ENCODE assay signal across 8 cellular contexts in the genomic region with DNA sequence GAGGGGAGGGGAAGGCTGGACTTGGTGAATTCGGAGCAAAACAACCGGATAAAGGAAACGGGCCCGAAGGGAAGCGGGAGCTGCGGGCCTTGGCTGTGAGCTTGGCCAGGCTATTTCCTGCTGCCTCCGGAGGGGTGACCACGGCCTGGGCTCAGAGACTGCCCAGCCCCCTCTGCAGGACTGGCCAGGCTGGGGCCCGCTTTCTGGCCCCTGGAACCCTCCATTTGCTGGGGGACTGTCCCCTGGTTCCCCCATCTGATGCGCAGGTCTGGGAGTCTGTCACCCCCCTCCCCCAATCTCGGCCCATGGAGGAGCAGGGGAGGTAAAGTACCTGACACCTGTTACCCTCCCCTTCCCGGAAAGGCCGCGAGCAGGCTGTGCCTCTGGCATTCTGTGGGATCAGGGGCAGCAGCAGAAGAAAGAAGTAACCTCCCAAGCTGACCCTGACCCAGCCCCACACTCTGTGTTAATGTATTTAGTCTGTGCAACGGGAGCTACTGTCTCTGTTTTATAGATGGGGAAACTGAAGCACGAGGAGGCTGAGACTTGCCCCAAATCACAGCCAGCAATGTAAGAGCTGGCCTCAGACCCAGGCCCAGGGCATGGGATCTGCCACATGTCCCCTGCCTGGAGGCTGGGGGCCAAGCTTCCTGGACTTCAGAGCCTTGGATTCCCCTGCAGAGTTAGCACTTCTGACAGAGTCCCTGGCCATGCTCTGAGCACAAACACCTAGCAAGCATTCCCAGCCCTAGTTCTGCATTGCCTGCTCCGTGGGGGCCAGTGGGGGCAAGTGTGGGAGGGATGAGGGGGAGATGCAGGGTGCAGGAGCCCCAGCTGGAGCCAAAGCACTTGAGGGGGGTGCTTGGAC. TPM values are rescaled to one million over a fixed set of nuclear protein-coding genes. Genes with fewer than 3 reads are reported as not detected.
DNase-seq lines count a peak whose midpoint lies in the region; ATAC-seq, FAIRE-seq and TF ChIP-seq lines count a peak whose summit lies in the region.

No MANE protein-coding gene starts in this region.

- no peak; the same call in 1 of the 2 replicates for TF ChIP-seq POLR2A in GM12878 (IDR thresholded peaks at IDR 0.05; ENCODE audit: low read depth, low read length)

- TF ChIP-seq EP300 in GM12878 (IDR thresholded peaks at IDR 0.05; ENCODE audit: borderline replicate concordance in 1 of 2, control insufficient read depth in 1 of 2, low read depth in 2 of 2, low read length in 2 of 2): no peak

- no peak for ATAC-seq in activated T-cell treated with anti-CD3 and anti-CD28 coated beads, Interleukin-2, amount 50 U/mL, for 72 hours (replicated peaks in 1 of 2)
- ATAC-seq in GM12878 (no peak), GM18519 (IDR thresholded peaks at IDR 0.05; ENCODE audit: low FRiP score, unreplicated experiment) (no peak)

- H2AFZ ChIP-seq in GM12878 (ENCODE audit: control insufficient read depth, low read depth, low read length): peak overlapping the region; percentile 64; the same call in 1 of the 2 replicates

- WGBS in GM12878 (ENCODE audit: insufficient coverage, insufficient replicate concordance, low lambda C conversion rate, missing lambda C conversion rate): 10% methylated on average over 16 of the region's 17 CpGs
- WGBS in liver: 21% methylated on average over 17 of the region's 17 CpGs
- 11% methylated on average over 17 of the region's 17 CpGs for WGBS in urinary bladder

- FAIRE-seq in GM12878 (lab: Jason Lieb, UNC): no peak

- BruUV-seq in GM12878 (replicated peaks; lab: Mats Ljungman, UMichigan): TSS peak; percentile 40

- peak overlapping the region; percentile 35; the same call in 1 of the 2 replicates for H3K27ac ChIP-seq in GM12878 (ENCODE audit: control insufficient read depth, insufficient read depth)
- no peak overlapping the region for H3K27ac ChIP-seq in liver (ENCODE audit: low read depth in 1 of 2, low read length in 2 of 2)
- H3K27ac ChIP-seq in urinary bladder (ENCODE audit: low read depth): no peak overlapping the region

- H4K20me1 ChIP-seq in GM12878 (ENCODE audit: control insufficient read depth, insufficient read depth): no peaks in the 10 kb centered on the region

- no peak overlapping the region for H3K27ac Mint-ChIP-seq in activated T-cell treated with anti-CD3 and anti-CD28 coated beads, Interleukin-2, amount 50 U/mL, for 72 hours

- H3K4me3 Mint-ChIP-seq in activated T-cell treated with anti-CD3 and anti-CD28 coated beads, Interleukin-2, amount 50 U/mL, for 72 hours: peak overlapping the region; percentile 80 to 88

- H3K4me3 ChIP-seq in GM12878 (peak overlapping the region; percentile 58), liver (ENCODE audit: low read depth in 1 of 3, low read length in 3 of 3) (peak overlapping the region in 1 of 3 donors; percentile 61), urinary bladder (ENCODE audit: low read depth, low read length) (peak overlapping the region; percentile 20)

- H3K9ac ChIP-seq in GM12878 (ENCODE audit: control insufficient read depth, insufficient read depth, low read length) (peak overlapping the region; percentile 64), liver (ENCODE audit: low read depth in 1 of 2, low read length in 2 of 2) (no peak overlapping the region)

- no peak; a peak in 1 of 6 replicates for TF ChIP-seq CTCF in GM12878 (IDR thresholded peaks at IDR 0.05 in 2 of 3, conservative IDR thresholded peaks at IDR 0.05 in 1 of 3; ENCODE audit: control insufficient read depth in 2 of 3, extremely low read depth in 1 of 3, insufficient read depth in 1 of 3, low read depth in 3 of 3, low read length in 3 of 3)
- no peak for TF ChIP-seq CTCF in liver (IDR thresholded peaks at IDR 0.05; ENCODE audit: low read depth, low read length, missing input control)

- no peaks in the 10 kb centered on the region for H3K27me3 Mint-ChIP-seq in activated T-cell treated with anti-CD3 and anti-CD28 coated beads, Interleukin-2, amount 50 U/mL, for 72 hours (ENCODE audit: low read depth)

- RAD21 ChIA-PET in GM12878 (lab: Charles Lee; ENCODE audit: unreplicated experiment): interaction anchor here (0.8 to 7.1 kb wide), 12 partner anchors 15 to 502 kb away, joined by 3 to 92 read pairs (median 8); a partner anchor contains a TSS

- SMC1A ChIA-PET in GM12878 (lab: Charles Lee; ENCODE audit: uncharacterized antibody, unreplicated experiment): interaction anchor here (0.6 to 6.1 kb wide), 10 partner anchors 15 to 81 kb away, joined by 3 to 52 read pairs (median 5); a partner anchor contains a TSS

- in situ Hi-C loops in GM12878 (cut with MboI): no loop called here

- no peak for DNase-seq in activated T-cell treated with anti-CD3 and anti-CD28 coated beads, Interleukin-2, amount 50 U/mL, for 72 hours
- DNase-seq in activated T-cell treated with anti-CD3 and anti-CD28 coated beads, Interleukin-2, amount 50 U/mL, for 48 hours: no peak
- no peak for DNase-seq in GM12878 (ENCODE audit: low read depth, low spot score)
- DNase-seq in DMS153 (lab: John Stamatoyannopoulos, UW): no peak
- DNase-seq in kidney tubule cell (ENCODE audit: low spot score): no peak

- H3K9me3 Mint-ChIP-seq in activated T-cell treated with anti-CD3 and anti-CD28 coated beads, Interleukin-2, amount 50 U/mL, for 72 hours: no peaks in the 10 kb centered on the region

- TF ChIP-seq RAD21 in GM12878 (IDR thresholded peaks at IDR 0.05; ENCODE audit: insufficient read depth, low read depth, low read length): no peak
- TF ChIP-seq RAD21 in liver (IDR thresholded peaks at IDR 0.05): no peak

- CTCF ChIA-PET in GM12878 (lab: Yijun Ruan, JAX): interaction anchor here (0.6 to 9.1 kb wide), 23 partner anchors 12 to 502 kb away, joined by 3 to 108 read pairs (median 4); a partner anchor contains a TSS

- H3K9me3 ChIP-seq in GM12878 (replicated peaks; ENCODE audit: control insufficient read depth, insufficient read depth, low read length) (no peaks in the 10 kb centered on the region), liver (ENCODE audit: control insufficient read depth in 4 of 4, low read length in 3 of 4) (no peaks in the 10 kb centered on the region)

- H3K27me3 ChIP-seq in GM12878 (replicated peaks in 1 of 2; ENCODE audit: control insufficient read depth in 2 of 2, insufficient read depth in 2 of 2, low read length in 1 of 2) (no peaks in the 10 kb centered on the region), liver (ENCODE audit: control insufficient read depth in 4 of 4, insufficient read depth in 4 of 4, low read length in 3 of 4) (peaks cover 0 to 3% (median 2%) of the 10 kb centered on the region in 4 donors)

- H3K36me3 Mint-ChIP-seq in activated T-cell treated with anti-CD3 and anti-CD28 coated beads, Interleukin-2, amount 50 U/mL, for 72 hours (ENCODE audit: insufficient read depth in 2 of 2): no peaks in the 10 kb centered on the region

- H3K36me3 ChIP-seq in GM12878 (ENCODE audit: control insufficient read depth in 2 of 2, insufficient read depth in 2 of 2, low read length in 1 of 2) (no peaks in the 10 kb centered on the region; a peak in 2 of 4 replicates), liver (ENCODE audit: control insufficient read depth in 4 of 4, insufficient read depth in 3 of 4, low read depth in 1 of 4, low read length in 3 of 4) (peaks cover 0 to 7% (median 1%) of the 10 kb centered on the region in 4 donors), urinary bladder (ENCODE audit: insufficient read depth) (no peaks in the 10 kb centered on the region)

- POLR2A ChIA-PET in GM12878 (lab: Charles Lee): interaction anchor here (0.5 to 7.2 kb wide), 13 partner anchors 14 to 502 kb away, joined by 3 to 63 read pairs (median 4); a partner anchor contains a TSS

- peaks cover 43% of the 10 kb centered on the region for H3K4me1 ChIP-seq in GM12878 (ENCODE audit: control insufficient read depth, insufficient read depth, low read length)
- H3K4me1 ChIP-seq in liver (ENCODE audit: control insufficient read depth in 4 of 4, insufficient read depth in 4 of 4, low read length in 3 of 4): peaks cover 7 to 26% (median 11%) of the 10 kb centered on the region in 4 donors
- no peaks in the 10 kb centered on the region for H3K4me1 ChIP-seq in urinary bladder (ENCODE audit: insufficient read depth)

- peaks cover 52% of the 10 kb centered on the region for H3K4me1 Mint-ChIP-seq in activated T-cell treated with anti-CD3 and anti-CD28 coated beads, Interleukin-2, amount 50 U/mL, for 72 hours (ENCODE audit: low read depth)

- H3K4me2 ChIP-seq in GM12878 (ENCODE audit: control insufficient read depth, insufficient read depth): peak overlapping the region; percentile 70

- intact Hi-C loops in GM12878 (cut with micrococcal nuclease; ENCODE audit: unreplicated experiment): loop anchor here (1.0 to 2.0 kb wide), 2 partner anchors 17 to 81 kb away; no protein-coding TSS in a partner anchor

- H3K79me2 ChIP-seq in GM12878 (ENCODE audit: control insufficient read depth, insufficient read depth, low read length): peaks cover 4% of the 10 kb centered on the region

RNA-seq across cellular contexts. Expression of a gene that starts 3.5 kb away (rescaled TPM):
- total RNA-seq in activated T-cell treated with anti-CD3 and anti-CD28 coated beads, Interleukin-2, amount 50 U/mL, for 72 hours: 10 to 100 TPM; 28.6 to 35.6 TPM
- total RNA-seq in GM12878 (2013; cell fraction: nucleolus; rRNA removed): 125 and 143 TPM in 2 replicates
- total RNA-seq in GM12878 (2014; rRNA removed): 32.4 and 39.5 TPM in 2 replicates
- 3.6 and 4.4 TPM in 2 replicates for total RNA-seq in GM12878 (2014; rRNA removed; fragmentation: Illumina TruSeq; extraction: Trizol)
- total RNA-seq in GM12878 (2021): 49.1 and 56.0 TPM in 2 replicates
- polyA plus RNA-seq in GM12878 (2011; ENCODE audit: low read depth): 4.1 TPM
- polyA plus RNA-seq in GM12878 (2011; rRNA removed): 2.9 and 6.9 TPM in 2 replicates
- 13.5 and 27.8 TPM in 2 replicates for polyA plus RNA-seq in GM12878 (2011; cell fraction: cytosol; rRNA removed)
- polyA plus RNA-seq in GM12878 (2011; cell fraction: nucleus; rRNA removed): 95.3 and 97.7 TPM in 2 replicates
- polyA plus RNA-seq in GM12878 (2012): 23.6 and 27.4 TPM in 2 replicates
- 0.48 and 1.6 TPM in 2 replicates for polyA plus RNA-seq in GM12878 (2014; fragmentation: Illumina TruSeq; extraction: Trizol)
- polyA plus RNA-seq in GM12878 (2014; fragmentation: Nextera tagmentation; extraction: Ambion mirVana): under 1 TPM; 0.24 to 0.38 TPM
- polyA plus RNA-seq in GM12878 (2014; rRNA removed): 37.1 and 42.9 TPM in 2 replicates
- polyA plus RNA-seq in GM12878 (2016; fragmentation: Nextera tagmentation; extraction: Ambion mirVana): 10 to 100 TPM; 17.9 to 20.4 TPM
- 2.6 and 8.0 TPM in 2 replicates for polyA minus RNA-seq in GM12878 (2011; rRNA and poly(A)+ RNA removed)
- 5.6 and 6.0 TPM in 2 replicates for polyA minus RNA-seq in GM12878 (2011; cell fraction: cytosol; rRNA and poly(A)+ RNA removed)
- polyA minus RNA-seq in GM12878 (2011; cell fraction: nucleus; rRNA and poly(A)+ RNA removed): 20.7 and 27.4 TPM in 2 replicates
- total RNA-seq in liver: under 1 TPM; 0.14 to 0.59 TPM
- polyA plus RNA-seq in liver: under 1 TPM; 0.07 to 0.10 TPM
- 0.95 TPM for total RNA-seq in urinary bladder
- 0.71 TPM for polyA plus RNA-seq in urinary bladder

RNA-seq across cellular contexts. Expression of a gene that starts 9.9 kb away (rescaled TPM):
- under 1 TPM; 0.46 to 0.72 TPM for total RNA-seq in activated T-cell treated with anti-CD3 and anti-CD28 coated beads, Interleukin-2, amount 50 U/mL, for 72 hours
- 25.0 and 25.2 TPM in 2 replicates for total RNA-seq in GM12878 (2013; cell fraction: nucleolus; rRNA removed)
- total RNA-seq in GM12878 (2014; rRNA removed) (0.16 and 0.28 TPM in 2 replicates), GM12878 (2014; rRNA removed; fragmentation: Illumina TruSeq; extraction: Trizol) (0.09 TPM in 2 replicates), GM12878 (2021) (5.6 TPM in 2 replicates), liver (1 to 10 TPM; 2.1 to 3.1 TPM), urinary bladder (4.5 TPM)
- 0.13 TPM for polyA plus RNA-seq in GM12878 (2011; ENCODE audit: low read depth)
- polyA plus RNA-seq in GM12878 (2011; rRNA removed) (0.24 and 0.53 TPM in 2 replicates), GM12878 (2014; fragmentation: Illumina TruSeq; extraction: Trizol) (not detected in 2 replicates), GM12878 (2014; fragmentation: Nextera tagmentation; extraction: Ambion mirVana) (under 1 TPM; 0.05 TPM), GM12878 (2014; rRNA removed) (2.1 and 2.2 TPM in 2 replicates), GM12878 (2016; fragmentation: Nextera tagmentation; extraction: Ambion mirVana) (not detected), liver (1 to 10 TPM; 1.1 to 5.8 TPM), urinary bladder (66.0 TPM)
- polyA plus RNA-seq in GM12878 (2011; cell fraction: cytosol; rRNA removed): 1.7 and 2.7 TPM in 2 replicates
- 6.0 and 7.2 TPM in 2 replicates for polyA plus RNA-seq in GM12878 (2011; cell fraction: nucleus; rRNA removed)
- polyA plus RNA-seq in GM12878 (2012): 1.3 and 2.5 TPM in 2 replicates
- 0.37 and 0.46 TPM in 2 replicates for polyA minus RNA-seq in GM12878 (2011; rRNA and poly(A)+ RNA removed)
- 5.1 and 8.3 TPM in 2 replicates for polyA minus RNA-seq in GM12878 (2011; cell fraction: cytosol; rRNA and poly(A)+ RNA removed)
- 1.6 and 3.3 TPM in 2 replicates for polyA minus RNA-seq in GM12878 (2011; cell fraction: nucleus; rRNA and poly(A)+ RNA removed)

RNA-seq across cellular contexts. Expression of a gene that starts 23.5 kb away (rescaled TPM):
- 10 to 100 TPM; 55.5 to 61.6 TPM for total RNA-seq in activated T-cell treated with anti-CD3 and anti-CD28 coated beads, Interleukin-2, amount 50 U/mL, for 72 hours
- 10.1 and 12.7 TPM in 2 replicates for total RNA-seq in GM12878 (2013; cell fraction: nucleolus; rRNA removed)
- total RNA-seq in GM12878 (2014; rRNA removed): 13.4 and 17.2 TPM in 2 replicates
- total RNA-seq in GM12878 (2014; rRNA removed; fragmentation: Illumina TruSeq; extraction: Trizol): 8.8 and 9.3 TPM in 2 replicates
- 38.0 and 42.5 TPM in 2 replicates for total RNA-seq in GM12878 (2021)
- polyA plus RNA-seq in GM12878 (2011; ENCODE audit: low read depth): 23.0 TPM
- 11.4 and 13.2 TPM in 2 replicates for polyA plus RNA-seq in GM12878 (2011; rRNA removed)
- polyA plus RNA-seq in GM12878 (2011; cell fraction: cytosol; rRNA removed): 25.9 and 26.5 TPM in 2 replicates
- polyA plus RNA-seq in GM12878 (2011; cell fraction: nucleus; rRNA removed): 84.3 and 88.7 TPM in 2 replicates
- polyA plus RNA-seq in GM12878 (2012): 27.4 and 30.3 TPM in 2 replicates
- 2.8 and 10.8 TPM in 2 replicates for polyA plus RNA-seq in GM12878 (2014; fragmentation: Illumina TruSeq; extraction: Trizol)
- 10 to 100 TPM in 1 of 2 experiments, 1 to 10 TPM in 1; 3.4 to 12.3 TPM for polyA plus RNA-seq in GM12878 (2014; fragmentation: Nextera tagmentation; extraction: Ambion mirVana)
- 17.8 and 26.0 TPM in 2 replicates for polyA plus RNA-seq in GM12878 (2014; rRNA removed)
- polyA plus RNA-seq in GM12878 (2016; fragmentation: Nextera tagmentation; extraction: Ambion mirVana): 10 to 100 TPM; 21.2 to 22.0 TPM
- 7.1 and 14.5 TPM in 2 replicates for polyA minus RNA-seq in GM12878 (2011; rRNA and poly(A)+ RNA removed)
- 6.0 and 6.2 TPM in 2 replicates for polyA minus RNA-seq in GM12878 (2011; cell fraction: cytosol; rRNA and poly(A)+ RNA removed)
- polyA minus RNA-seq in GM12878 (2011; cell fraction: nucleus; rRNA and poly(A)+ RNA removed): 15.2 and 18.4 TPM in 2 replicates
- 1 to 10 TPM; 4.6 to 6.4 TPM for total RNA-seq in liver
- 10 to 100 TPM; 17.2 to 22.6 TPM for polyA plus RNA-seq in liver
- total RNA-seq in urinary bladder: 18.2 TPM
- 69.0 TPM for polyA plus RNA-seq in urinary bladder

RNA-seq across cellular contexts. Expression of a gene that starts 39.8 kb away (rescaled TPM):
- 10 to 100 TPM; 38.1 to 40.0 TPM for total RNA-seq in activated T-cell treated with anti-CD3 and anti-CD28 coated beads, Interleukin-2, amount 50 U/mL, for 72 hours
- 36.2 and 39.2 TPM in 2 replicates for total RNA-seq in GM12878 (2013; cell fraction: nucleolus; rRNA removed)
- 56.0 and 62.4 TPM in 2 replicates for total RNA-seq in GM12878 (2014; rRNA removed)
- 15.2 and 15.3 TPM in 2 replicates for total RNA-seq in GM12878 (2014; rRNA removed; fragmentation: Illumina TruSeq; extraction: Trizol)
- total RNA-seq in GM12878 (2021): 47.1 and 51.0 TPM in 2 replicates
- 7.5 TPM for polyA plus RNA-seq in GM12878 (2011; ENCODE audit: low read depth)
- 22.6 and 34.7 TPM in 2 replicates for polyA plus RNA-seq in GM12878 (2011; rRNA removed)
- polyA plus RNA-seq in GM12878 (2011; cell fraction: cytosol; rRNA removed): 51.6 and 94.5 TPM in 2 replicates
- 56.1 and 57.8 TPM in 2 replicates for polyA plus RNA-seq in GM12878 (2011; cell fraction: nucleus; rRNA removed)
- polyA plus RNA-seq in GM12878 (2012): 39.7 and 39.8 TPM in 2 replicates
- polyA plus RNA-seq in GM12878 (2014; fragmentation: Illumina TruSeq; extraction: Trizol): 4.7 and 9.6 TPM in 2 replicates
- 1 to 10 TPM in 1 of 2 experiments, under 1 TPM in 1; 0.82 to 3.3 TPM for polyA plus RNA-seq in GM12878 (2014; fragmentation: Nextera tagmentation; extraction: Ambion mirVana)
- 61.4 and 64.3 TPM in 2 replicates for polyA plus RNA-seq in GM12878 (2014; rRNA removed)
- 10 to 100 TPM; 45.0 to 53.5 TPM for polyA plus RNA-seq in GM12878 (2016; fragmentation: Nextera tagmentation; extraction: Ambion mirVana)
- polyA minus RNA-seq in GM12878 (2011; rRNA and poly(A)+ RNA removed): 21.4 and 38.2 TPM in 2 replicates
- 21.9 and 23.7 TPM in 2 replicates for polyA minus RNA-seq in GM12878 (2011; cell fraction: cytosol; rRNA and poly(A)+ RNA removed)
- 14.7 and 21.8 TPM in 2 replicates for polyA minus RNA-seq in GM12878 (2011; cell fraction: nucleus; rRNA and poly(A)+ RNA removed)
- total RNA-seq in liver: 10 to 100 TPM in 1 of 2 donors, 1 to 10 TPM in 1; 6.7 to 12.9 TPM
- 1 to 10 TPM; 4.9 to 5.9 TPM for polyA plus RNA-seq in liver
- 7.8 TPM for total RNA-seq in urinary bladder
- polyA plus RNA-seq in urinary bladder: 11.6 TPM

RNA-seq across cellular contexts. Expression of a gene that starts 40.4 kb away (rescaled TPM):
- 1 to 10 TPM; 1.3 to 1.7 TPM for total RNA-seq in activated T-cell treated with anti-CD3 and anti-CD28 coated beads, Interleukin-2, amount 50 U/mL, for 72 hours
- total RNA-seq in GM12878 (2013; cell fraction: nucleolus; rRNA removed): 0.69 and 0.71 TPM in 2 replicates
- total RNA-seq in GM12878 (2014; rRNA removed) (0.34 and 0.38 TPM in 2 replicates), GM12878 (2014; rRNA removed; fragmentation: Illumina TruSeq; extraction: Trizol) (0.09 and 0.14 TPM in 2 replicates), GM12878 (2021) (0.41 and 0.51 TPM in 2 replicates), liver (under 1 TPM; 0.42 to 0.79 TPM), urinary bladder (1.1 TPM)
- 0.29 TPM for polyA plus RNA-seq in GM12878 (2011; ENCODE audit: low read depth)
- polyA plus RNA-seq in GM12878 (2011; rRNA removed) (0.14 and 0.38 TPM in 2 replicates), GM12878 (2014; fragmentation: Illumina TruSeq; extraction: Trizol) (0.15 TPM in 1 of 2 replicates, not detected in the other), GM12878 (2014; fragmentation: Nextera tagmentation; extraction: Ambion mirVana) (under 1 TPM in 1 of 2 experiments, not detected in 1; 0.04 TPM), GM12878 (2014; rRNA removed) (0.27 and 0.36 TPM in 2 replicates), GM12878 (2016; fragmentation: Nextera tagmentation; extraction: Ambion mirVana) (under 1 TPM; 0.12 to 0.24 TPM), liver (under 1 TPM; 0.04 to 0.28 TPM), urinary bladder (0.67 TPM)
- 0.42 and 0.48 TPM in 2 replicates for polyA plus RNA-seq in GM12878 (2011; cell fraction: cytosol; rRNA removed)
- 0.97 and 1.1 TPM in 2 replicates for polyA plus RNA-seq in GM12878 (2011; cell fraction: nucleus; rRNA removed)
- polyA plus RNA-seq in GM12878 (2012): 0.58 and 0.86 TPM in 2 replicates
- 0.37 and 0.88 TPM in 2 replicates for polyA minus RNA-seq in GM12878 (2011; rRNA and poly(A)+ RNA removed)
- 0.31 TPM in 1 of 2 replicates, not detected in the other for polyA minus RNA-seq in GM12878 (2011; cell fraction: cytosol; rRNA and poly(A)+ RNA removed)
- 0.19 and 0.24 TPM in 2 replicates for polyA minus RNA-seq in GM12878 (2011; cell fraction: nucleus; rRNA and poly(A)+ RNA removed)
